18 cellular contexts compared by ENCODE assay signal in genomic region chr5:177231479-177232250, GRCh38.
"Had no signal": no experiment of that assay in that cellular context is flagged by ENCODE, and none has a peak within 500 bp of the region (broad histone marks: within the 10 kb centered on the region; RNA-seq: fewer than 3 reads in every experiment).

No MANE protein-coding gene starts in this region.

- FAIRE-seq: bronchial epithelial cell, islet of Langerhans, pancreas had no signal

- H3K27ac ChIP-seq: pancreas, testis had no signal

- H3K27me3 ChIP-seq: neural progenitor cell, pancreas, testis had no signal

- H2AFZ ChIP-seq: neural progenitor cell had no signal

- H3K27ac Mint-ChIP-seq: activated naive CD4-positive, alpha-beta T cell treated with anti-CD3 and anti-CD28 coated beads, Interleukin-2, amount 50 U/mL, for 24 hours; neural progenitor cell; T-helper 1 cell treated with Interleukin-12 subunit alpha and Interleukin-12 subunit beta and Interleukin-4 antibody, amounts not matched to agents 30 μg/mL and 1 μg/mL, for 36 hours had no signal

- H3K27me3 Mint-ChIP-seq: activated naive CD4-positive, alpha-beta T cell treated with anti-CD3 and anti-CD28 coated beads, Interleukin-2, amount 50 U/mL, for 24 hours; effector memory CD8-positive, alpha-beta T cell; stimulated activated memory B cell treated with anti-CD40 and anti-IgM and Interleukin-4, amounts not matched to agents 10 μg/mL and 1 μg/mL and 100 μg/mL, for 72 hours; type B pancreatic cell had no signal

- H3K9me3 Mint-ChIP-seq: activated naive CD4-positive, alpha-beta T cell treated with anti-CD3 and anti-CD28 coated beads, Interleukin-2, amount 50 U/mL, for 24 hours; effector memory CD8-positive, alpha-beta T cell; neural progenitor cell; stimulated activated memory B cell treated with anti-CD40 and anti-IgM and Interleukin-4, amounts not matched to agents 10 μg/mL and 1 μg/mL and 100 μg/mL, for 72 hours; T-helper 1 cell treated with Interleukin-12 subunit alpha and Interleukin-12 subunit beta and Interleukin-4 antibody, amounts not matched to agents 30 μg/mL and 1 μg/mL, for 36 hours; type B pancreatic cell had no signal

- H3K4me2 ChIP-seq: neural progenitor cell had no signal

- H3K4me1 ChIP-seq: neural progenitor cell had no signal

- H3K4me3 Mint-ChIP-seq: activated naive CD4-positive, alpha-beta T cell treated with anti-CD3 and anti-CD28 coated beads, Interleukin-2, amount 50 U/mL, for 24 hours; effector memory CD8-positive, alpha-beta T cell; neural progenitor cell; stimulated activated memory B cell treated with anti-CD40 and anti-IgM and Interleukin-4, amounts not matched to agents 10 μg/mL and 1 μg/mL and 100 μg/mL, for 72 hours; T-helper 1 cell treated with Interleukin-12 subunit alpha and Interleukin-12 subunit beta and Interleukin-4 antibody, amounts not matched to agents 30 μg/mL and 1 μg/mL, for 36 hours; type B pancreatic cell had no signal

- ATAC-seq: effector memory CD8-positive, alpha-beta T cell; left colon; sciatic nerve; stimulated activated memory B cell treated with anti-CD40 and anti-IgM and Interleukin-4, amounts not matched to agents 10 μg/mL and 1 μg/mL and 100 μg/mL, for 72 hours had no signal

- H3K9ac ChIP-seq: neural progenitor cell had no signal

- H3K36me3 ChIP-seq: pancreas had no signal

- H3K9me3 ChIP-seq: pancreas, testis had no signal

- DNase-seq: activated CD4-positive, alpha-beta T cell treated with anti-CD3 and anti-CD28 coated beads, Interleukin-2, amount 50 U/mL, for 4 hours; activated CD4-positive, CD25-positive, alpha-beta regulatory T cell treated with anti-CD3 and anti-CD28 coated beads, Interleukin-2, amount 50 U/mL, for 72 hours; activated gamma-delta T cell; effector memory CD8-positive, alpha-beta T cell; foreskin fibroblast; hippocampal formation; left colon; pancreas; stimulated activated CD4-positive, alpha-beta T cell treated with anti-CD3 and anti-CD28 coated beads, Interleukin-4, amount 100 ng/mL, for 4 hours; testis had no signal

- H3K4me3 ChIP-seq: neural progenitor cell, pancreas, testis had no signal
